Comparison of ENCODE assay signal across 2 cellular contexts in the genomic region with DNA sequence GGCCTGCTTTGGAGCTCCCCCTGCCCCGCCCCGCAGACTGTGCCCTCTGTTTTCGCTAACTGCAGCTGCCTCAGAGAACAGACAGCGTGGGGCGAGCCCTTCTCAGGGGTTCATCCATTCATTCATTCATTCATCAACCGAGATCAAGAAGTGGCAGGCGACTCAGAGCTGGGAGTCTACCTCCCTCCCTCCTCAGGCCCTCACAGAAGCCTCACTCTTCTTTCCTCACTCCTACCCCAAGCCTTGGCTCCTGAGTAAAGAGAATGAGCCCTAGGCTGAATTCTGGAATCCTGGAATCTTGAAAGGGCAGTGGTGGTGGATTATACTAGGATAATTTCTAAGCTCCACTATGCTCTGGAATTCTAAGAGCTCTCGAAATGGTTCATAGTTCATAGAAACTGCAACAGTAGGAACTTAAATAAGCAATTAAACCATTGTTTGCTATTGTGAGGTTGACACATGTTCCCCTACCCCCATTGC.
TF ChIP-seq lines count a peak whose summit lies in the region.

No MANE protein-coding gene starts in this region.

TF ChIP-seq in HCT116, 20 proteins besides CTCF, POLR2A, EP300 and RAD21 (continued from another document):
- TF ChIP-seq, protein P1, sequence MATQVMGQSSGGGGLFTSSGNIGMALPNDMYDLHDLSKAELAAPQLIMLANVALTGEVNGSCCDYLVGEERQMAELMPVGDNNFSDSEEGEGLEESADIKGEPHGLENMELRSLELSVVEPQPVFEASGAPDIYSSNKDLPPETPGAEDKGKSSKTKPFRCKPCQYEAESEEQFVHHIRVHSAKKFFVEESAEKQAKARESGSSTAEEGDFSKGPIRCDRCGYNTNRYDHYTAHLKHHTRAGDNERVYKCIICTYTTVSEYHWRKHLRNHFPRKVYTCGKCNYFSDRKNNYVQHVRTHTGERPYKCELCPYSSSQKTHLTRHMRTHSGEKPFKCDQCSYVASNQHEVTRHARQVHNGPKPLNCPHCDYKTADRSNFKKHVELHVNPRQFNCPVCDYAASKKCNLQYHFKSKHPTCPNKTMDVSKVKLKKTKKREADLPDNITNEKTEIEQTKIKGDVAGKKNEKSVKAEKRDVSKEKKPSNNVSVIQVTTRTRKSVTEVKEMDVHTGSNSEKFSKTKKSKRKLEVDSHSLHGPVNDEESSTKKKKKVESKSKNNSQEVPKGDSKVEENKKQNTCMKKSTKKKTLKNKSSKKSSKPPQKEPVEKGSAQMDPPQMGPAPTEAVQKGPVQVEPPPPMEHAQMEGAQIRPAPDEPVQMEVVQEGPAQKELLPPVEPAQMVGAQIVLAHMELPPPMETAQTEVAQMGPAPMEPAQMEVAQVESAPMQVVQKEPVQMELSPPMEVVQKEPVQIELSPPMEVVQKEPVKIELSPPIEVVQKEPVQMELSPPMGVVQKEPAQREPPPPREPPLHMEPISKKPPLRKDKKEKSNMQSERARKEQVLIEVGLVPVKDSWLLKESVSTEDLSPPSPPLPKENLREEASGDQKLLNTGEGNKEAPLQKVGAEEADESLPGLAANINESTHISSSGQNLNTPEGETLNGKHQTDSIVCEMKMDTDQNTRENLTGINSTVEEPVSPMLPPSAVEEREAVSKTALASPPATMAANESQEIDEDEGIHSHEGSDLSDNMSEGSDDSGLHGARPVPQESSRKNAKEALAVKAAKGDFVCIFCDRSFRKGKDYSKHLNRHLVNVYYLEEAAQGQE (IDR thresholded peaks at IDR 0.05; ENCODE audit: low read depth) = no peak
- TF ChIP-seq, protein P2, sequence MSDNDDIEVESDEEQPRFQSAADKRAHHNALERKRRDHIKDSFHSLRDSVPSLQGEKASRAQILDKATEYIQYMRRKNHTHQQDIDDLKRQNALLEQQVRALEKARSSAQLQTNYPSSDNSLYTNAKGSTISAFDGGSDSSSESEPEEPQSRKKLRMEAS (IDR thresholded peaks at IDR 0.05) = no peak
- no peak for TF ChIP-seq YY1 (IDR thresholded peaks at IDR 0.05; ENCODE audit: extremely low read depth, insufficient replicate concordance, low read depth, low read length)
- no peak for TF ChIP-seq EZH2 (IDR thresholded peaks at IDR 0.05)
- no peak for TF ChIP-seq EZH2phosphoT487 (IDR thresholded peaks at IDR 0.05; ENCODE audit: borderline replicate concordance)
- no peak for TF ChIP-seq SRF (IDR thresholded peaks at IDR 0.05; ENCODE audit: low read depth)
- TF ChIP-seq CBX3 (IDR thresholded peaks at IDR 0.05; ENCODE audit: low read depth) = no peak
- no peak for TF ChIP-seq JUND (IDR thresholded peaks at IDR 0.05)
- no peak for TF ChIP-seq SIN3A (IDR thresholded peaks at IDR 0.05; ENCODE audit: low read depth)
- TF ChIP-seq, protein P3, sequence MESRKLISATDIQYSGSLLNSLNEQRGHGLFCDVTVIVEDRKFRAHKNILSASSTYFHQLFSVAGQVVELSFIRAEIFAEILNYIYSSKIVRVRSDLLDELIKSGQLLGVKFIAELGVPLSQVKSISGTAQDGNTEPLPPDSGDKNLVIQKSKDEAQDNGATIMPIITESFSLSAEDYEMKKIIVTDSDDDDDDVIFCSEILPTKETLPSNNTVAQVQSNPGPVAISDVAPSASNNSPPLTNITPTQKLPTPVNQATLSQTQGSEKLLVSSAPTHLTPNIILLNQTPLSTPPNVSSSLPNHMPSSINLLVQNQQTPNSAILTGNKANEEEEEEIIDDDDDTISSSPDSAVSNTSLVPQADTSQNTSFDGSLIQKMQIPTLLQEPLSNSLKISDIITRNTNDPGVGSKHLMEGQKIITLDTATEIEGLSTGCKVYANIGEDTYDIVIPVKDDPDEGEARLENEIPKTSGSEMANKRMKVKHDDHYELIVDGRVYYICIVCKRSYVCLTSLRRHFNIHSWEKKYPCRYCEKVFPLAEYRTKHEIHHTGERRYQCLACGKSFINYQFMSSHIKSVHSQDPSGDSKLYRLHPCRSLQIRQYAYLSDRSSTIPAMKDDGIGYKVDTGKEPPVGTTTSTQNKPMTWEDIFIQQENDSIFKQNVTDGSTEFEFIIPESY (IDR thresholded peaks at IDR 0.05; ENCODE audit: extremely low read depth, insufficient replicate concordance, low read length) = no peak
- no peak for TF ChIP-seq TCF7L2 (IDR thresholded peaks at IDR 0.05; ENCODE audit: borderline replicate concordance, extremely low read depth, insufficient read depth, insufficient read length)
- TF ChIP-seq FOSL1 (IDR thresholded peaks at IDR 0.05; ENCODE audit: low read depth) = no peak
- TF ChIP-seq SP1 (IDR thresholded peaks at IDR 0.05; ENCODE audit: low read depth) = no peak
- no peak for TF ChIP-seq EGR1 (IDR thresholded peaks at IDR 0.05; ENCODE audit: low read depth)
- TF ChIP-seq ZNF274 (IDR thresholded peaks at IDR 0.05; ENCODE audit: low read depth, low read length) = no peak
- TF ChIP-seq, protein P4, sequence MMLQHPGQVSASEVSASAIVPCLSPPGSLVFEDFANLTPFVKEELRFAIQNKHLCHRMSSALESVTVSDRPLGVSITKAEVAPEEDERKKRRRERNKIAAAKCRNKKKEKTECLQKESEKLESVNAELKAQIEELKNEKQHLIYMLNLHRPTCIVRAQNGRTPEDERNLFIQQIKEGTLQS (IDR thresholded peaks at IDR 0.05) = no peak
- TF ChIP-seq ZFX (IDR thresholded peaks at IDR 0.05) = no peak; the same call in 1 of the 2 replicates

TF ChIP-seq in WTC11, 78 proteins besides CTCF, POLR2A, EP300 and RAD21 (continued from another document):
- TF ChIP-seq, protein P5, sequence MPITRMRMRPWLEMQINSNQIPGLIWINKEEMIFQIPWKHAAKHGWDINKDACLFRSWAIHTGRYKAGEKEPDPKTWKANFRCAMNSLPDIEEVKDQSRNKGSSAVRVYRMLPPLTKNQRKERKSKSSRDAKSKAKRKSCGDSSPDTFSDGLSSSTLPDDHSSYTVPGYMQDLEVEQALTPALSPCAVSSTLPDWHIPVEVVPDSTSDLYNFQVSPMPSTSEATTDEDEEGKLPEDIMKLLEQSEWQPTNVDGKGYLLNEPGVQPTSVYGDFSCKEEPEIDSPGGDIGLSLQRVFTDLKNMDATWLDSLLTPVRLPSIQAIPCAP (CRISPR knock-in tag; IDR thresholded peaks at IDR 0.05) = no peak
- TF ChIP-seq ZNF121 (CRISPR knock-in tag; IDR thresholded peaks at IDR 0.05) (no peak), NR3C1 (CRISPR knock-in tag; conservative IDR thresholded peaks at IDR 0.05; ENCODE audit: low read depth) (no peak)
- TF ChIP-seq, protein P6, sequence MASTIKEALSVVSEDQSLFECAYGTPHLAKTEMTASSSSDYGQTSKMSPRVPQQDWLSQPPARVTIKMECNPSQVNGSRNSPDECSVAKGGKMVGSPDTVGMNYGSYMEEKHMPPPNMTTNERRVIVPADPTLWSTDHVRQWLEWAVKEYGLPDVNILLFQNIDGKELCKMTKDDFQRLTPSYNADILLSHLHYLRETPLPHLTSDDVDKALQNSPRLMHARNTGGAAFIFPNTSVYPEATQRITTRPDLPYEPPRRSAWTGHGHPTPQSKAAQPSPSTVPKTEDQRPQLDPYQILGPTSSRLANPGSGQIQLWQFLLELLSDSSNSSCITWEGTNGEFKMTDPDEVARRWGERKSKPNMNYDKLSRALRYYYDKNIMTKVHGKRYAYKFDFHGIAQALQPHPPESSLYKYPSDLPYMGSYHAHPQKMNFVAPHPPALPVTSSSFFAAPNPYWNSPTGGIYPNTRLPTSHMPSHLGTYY (CRISPR knock-in tag; IDR thresholded peaks at IDR 0.05) = no peak
